Comparison of ENCODE assay signal across 10 cellular contexts in the genomic region with DNA sequence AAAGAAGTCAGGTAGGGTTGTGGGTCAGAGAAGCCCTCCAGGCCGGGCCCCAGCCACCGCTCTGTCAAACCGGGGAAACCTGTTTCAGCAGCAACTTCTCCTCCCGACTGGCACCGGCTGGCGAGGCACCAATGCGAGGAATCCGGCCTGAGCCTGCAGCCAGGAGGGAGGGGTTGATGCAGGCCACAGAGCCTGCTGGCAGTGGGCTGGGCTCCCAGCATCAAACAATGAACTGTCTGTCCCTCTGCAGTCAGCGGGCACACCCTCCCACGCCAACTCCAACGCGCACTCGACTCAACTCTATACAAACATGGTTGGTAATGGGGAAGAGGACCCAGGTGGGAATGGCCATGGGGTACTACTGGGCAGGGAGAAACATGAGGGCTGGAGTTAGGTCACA. TPM values are rescaled to one million over a fixed set of nuclear protein-coding genes. Genes with fewer than 3 reads are reported as not detected.
DNase-seq lines count a peak whose midpoint lies in the region; ATAC-seq, FAIRE-seq and TF ChIP-seq lines count a peak whose summit lies in the region.
"Had no signal": no experiment of that assay in that cellular context is flagged by ENCODE, and none has a peak within 500 bp of the region (broad histone marks: within the 10 kb centered on the region; RNA-seq: fewer than 3 reads in every experiment).

No MANE protein-coding gene starts in this region.

- H3K27ac ChIP-seq in HEK293 (ENCODE audit: extremely low read depth, low read depth, low read length) (no peak overlapping the region), kidney (ENCODE audit: low read depth in 2 of 2, low read length in 2 of 2) (peak overlapping the region; percentile 71 to 76), prostate gland (peak overlapping the region; percentile 81 to 89)

- POLR2A ChIA-PET in HEK293 (lab: Yijun Ruan, JAX) = no interaction called here

- FAIRE-seq in kidney (lab: Jason Lieb, UNC) = no peak

- TF ChIP-seq POLR2A in prostate gland (IDR thresholded peaks at IDR 0.05) = peak; percentile 62

- WGBS in prostate gland = 39% methylated on average over 13 of the region's 13 CpGs

- H3K36me3 ChIP-seq in HEK293 (ENCODE audit: control insufficient read depth in 2 of 2, insufficient read depth in 1 of 2, low read length in 2 of 2) (peaks cover 0 to 15% of the 10 kb centered on the region in 2 experiments; a peak in 1 of 3 replicates), kidney (ENCODE audit: control insufficient read depth in 1 of 2, insufficient read depth in 2 of 2, low read length in 2 of 2) (peaks cover 29 to 57% of the 10 kb centered on the region in 2 donors), prostate gland (no peaks in the 10 kb centered on the region)

- no peak overlapping the region for H3K9ac ChIP-seq in kidney (ENCODE audit: low read length in 2 of 2)

- no peak for ATAC-seq in GM21619 (IDR thresholded peaks at IDR 0.05; ENCODE audit: unreplicated experiment)
- no peak for ATAC-seq in HG03280 (IDR thresholded peaks at IDR 0.05; ENCODE audit: unreplicated experiment)

- peak in 53 of 56 donors; percentile 24 to 97 (median 84) for DNase-seq in amygdala (lab: John Stamatoyannopoulos, UW)
- DNase-seq in kidney = peak; percentile 96
- DNase-seq in prostate gland (ENCODE audit: low spot score) = peak; percentile 97
- DNase-seq in SKM-1 (lab: John Stamatoyannopoulos, UW; ENCODE audit: unreplicated experiment) = no peak
- DNase-seq in NCI-H1436 treated with DMSO at 0.1 percent for 48 hours (lab: John Stamatoyannopoulos, UW) = no peak
- DNase-seq: activated gamma-delta T cell treated with Interleukin-2 at 50 U/mL for 16 hours; CD8-positive, alpha-beta memory T cell had no signal

- H3K9me3 ChIP-seq in HEK293 (ENCODE audit: control insufficient read depth, insufficient read depth, low read depth, low read length) (no peaks in the 10 kb centered on the region), kidney (ENCODE audit: control insufficient read depth in 1 of 2, low read length in 2 of 2) (no peaks in the 10 kb centered on the region), prostate gland (no peaks in the 10 kb centered on the region)

- no peaks in the 10 kb centered on the region for H3K4me1 ChIP-seq in HEK293 (ENCODE audit: control insufficient read depth, insufficient read depth, low read length)
- peaks cover 27 to 47% of the 10 kb centered on the region in 2 donors for H3K4me1 ChIP-seq in kidney (ENCODE audit: control insufficient read depth in 1 of 2, insufficient read depth in 1 of 2, low read depth in 1 of 2, low read length in 2 of 2)
- peaks cover 10% of the 10 kb centered on the region for H3K4me1 ChIP-seq in prostate gland (replicated peaks)

- intact Hi-C loops in kidney (cut with DNase I) (no loop called here), prostate gland (cut with DNase I) (no loop called here)

- CTCF ChIA-PET in HEK293 (lab: Yijun Ruan, JAX) = interaction anchor here (1.4 kb wide), 1 partner anchor 52 kb away, joined by 4 read pairs; no protein-coding TSS in a partner anchor

- TF ChIP-seq CTCF in HEK293 (tag by site-specific recombination; IDR thresholded peaks at IDR 0.05) (no peak), kidney (IDR thresholded peaks at IDR 0.05; ENCODE audit: borderline replicate concordance, extremely low read depth, insufficient read depth) (no peak), prostate gland (IDR thresholded peaks at IDR 0.05) (no peak)

- H3K4me3 ChIP-seq in HEK293 (ENCODE audit: low read depth, low read length) (no peak overlapping the region), kidney (ENCODE audit: low read length in 2 of 2) (no peak overlapping the region), prostate gland (no peak overlapping the region)

- H3K27me3 ChIP-seq in prostate gland (replicated peaks; ENCODE audit: insufficient read depth) = no peaks in the 10 kb centered on the region

TF ChIP-seq in HEK293, 187 proteins besides CTCF, POLR2A, EP300 and RAD21:
- TF ChIP-seq ZNF10 (tag by site-specific recombination; IDR thresholded peaks at IDR 0.05) (no peak), ZFHX2 (tag by site-specific recombination; conservative IDR thresholded peaks at IDR 0.05) (peak; percentile 56), EGR2 (tag by site-specific recombination; IDR thresholded peaks at IDR 0.05; ENCODE audit: low read depth) (peak; percentile 58)

RNA-seq across cellular contexts. Expression of a gene that starts 12.1 kb away (rescaled TPM):
- total RNA-seq in kidney (147 TPM), prostate gland (10 to 100 TPM; 49.2 to 81.1 TPM)
- polyA plus RNA-seq in kidney (ENCODE audit: insufficient read depth, low read depth, low replicate concordance) = 37.3 TPM
- total RNA-seq: CD8-positive, alpha-beta memory T cell had no signal

RNA-seq across cellular contexts. Expression of a gene that starts 57.6 kb away (rescaled TPM):
- total RNA-seq in kidney (82.3 TPM), prostate gland (10 to 100 TPM; 66.7 to 98.1 TPM)
- polyA plus RNA-seq in kidney (ENCODE audit: insufficient read depth, low read depth, low replicate concordance) = 67.7 TPM

Comparison
In these comparisons a context has a peak if more than half of its experiments do, and no peak if none do; other contexts are left out.
1. DNase-seq: peak in amygdala (53 of 56), kidney (single experiment) and prostate gland (single experiment); none in SKM-1 (single experiment) and NCI-H1436 treated with DMSO at 0.1 percent for 48 hours (single experiment).